In genomic region chr20:11267131-11267761, GRCh38 we compare ENCODE assay signal across 8 cellular contexts.
DNase-seq lines count a peak whose midpoint lies in the region; ATAC-seq and TF ChIP-seq lines count a peak whose summit lies in the region.

No MANE protein-coding gene starts in this region.

- peak; percentile 84 for DNase-seq in AG09309 (ENCODE audit: low read depth)
- DNase-seq in astrocyte of the hippocampus (ENCODE audit: low read depth, low spot score): peak; percentile 95
- peak; percentile 96 for DNase-seq in iris pigment epithelial cell (ENCODE audit: low read depth)
- DNase-seq in superior temporal gyrus (ENCODE audit: extremely low spot score): peak; percentile 70
- no peak for DNase-seq in MM.1S

- peak; percentile 35 for TF ChIP-seq RAD21 in Ishikawa (IDR thresholded peaks at IDR 0.05; ENCODE audit: low read depth)

- no peaks in the 10 kb centered on the region for H3K27me3 ChIP-seq in MM.1S (replicated peaks; ENCODE audit: insufficient read depth, low read length)

- no peak overlapping the region for H2AFZ ChIP-seq in MM.1S (ENCODE audit: low read length)

- no peak overlapping the region for H3K27ac ChIP-seq in MM.1S (ENCODE audit: low read length)

- H4K20me1 ChIP-seq in MM.1S (ENCODE audit: insufficient read depth, low read length): no peaks in the 10 kb centered on the region

- H3K36me3 ChIP-seq in MM.1S (replicated peaks; ENCODE audit: insufficient read depth, low read length): no peaks in the 10 kb centered on the region

- H3K4me2 ChIP-seq in MM.1S (ENCODE audit: low read depth, low read length): no peak overlapping the region

- no peaks in the 10 kb centered on the region for H3F3A ChIP-seq in MM.1S (ENCODE audit: insufficient read depth, low read length)

- no peak overlapping the region for H3K4me3 ChIP-seq in AG09309 (ENCODE audit: control insufficient read depth, low read depth, low read length)
- H3K4me3 ChIP-seq in MM.1S (ENCODE audit: low read length): no peak overlapping the region

- TF ChIP-seq EP300 in Ishikawa (IDR thresholded peaks at IDR 0.05; ENCODE audit: borderline replicate concordance): peak; percentile 82; the same call in 1 of the 2 replicates

- H3K9ac ChIP-seq in MM.1S (ENCODE audit: low read length): no peak overlapping the region

- TF ChIP-seq CTCF in AG09309 (IDR thresholded peaks at IDR 0.05; ENCODE audit: control insufficient read depth, insufficient read depth, low read depth, low read length, missing control alignments): peak; percentile 14
- TF ChIP-seq CTCF in MM.1S (IDR thresholded peaks at IDR 0.05; ENCODE audit: low read length): no peak

- H3K79me2 ChIP-seq in MM.1S (ENCODE audit: low read length): no peaks in the 10 kb centered on the region

- H3K9me3 ChIP-seq in MM.1S (replicated peaks; ENCODE audit: insufficient read depth, low read length): no peaks in the 10 kb centered on the region

- no peaks in the 10 kb centered on the region for H3K4me1 ChIP-seq in MM.1S (ENCODE audit: low read length)

- peak; percentile 65 for ATAC-seq in GM21360 (IDR thresholded peaks at IDR 0.05; ENCODE audit: unreplicated experiment)
- no peak for ATAC-seq in activated CD4-positive, CD25-positive, alpha-beta regulatory T cell treated with anti-CD3 and anti-CD28 coated beads, Interleukin-2, amount 50 U/mL, for 24 hours

- H3K9me2 ChIP-seq in MM.1S (replicated peaks; ENCODE audit: insufficient read depth, low read length): no peaks in the 10 kb centered on the region

TF ChIP-seq in Ishikawa, 13 proteins besides CTCF, POLR2A, EP300 and RAD21:
- TF ChIP-seq TEAD4 (IDR thresholded peaks at IDR 0.05): peak; percentile 32; the same call in 1 of the 2 replicates
- peak; percentile 51 for TF ChIP-seq NFIC (IDR thresholded peaks at IDR 0.05)
- TF ChIP-seq MAX (IDR thresholded peaks at IDR 0.05): no peak; the same call in 1 of the 2 replicates
- TF ChIP-seq FOXM1 (IDR thresholded peaks at IDR 0.05; ENCODE audit: borderline replicate concordance, low read depth): peak; percentile 65; the same call in 1 of the 2 replicates
- no peak for TF ChIP-seq TAF1 (IDR thresholded peaks at IDR 0.05; ENCODE audit: low read depth)
- peak; percentile 87 for TF ChIP-seq TCF12 (IDR thresholded peaks at IDR 0.05; ENCODE audit: low read depth)
- no peak for TF ChIP-seq ZBTB7A (IDR thresholded peaks at IDR 0.05; ENCODE audit: low read depth)
